22 cellular contexts compared by ENCODE assay signal in genomic region chr3:98877132-98877531, GRCh38. TPM values are rescaled to one million over a fixed set of nuclear protein-coding genes. Genes with fewer than 3 reads are reported as not detected.
DNase-seq lines count a peak whose midpoint lies in the region; ATAC-seq, FAIRE-seq and TF ChIP-seq lines count a peak whose summit lies in the region.
"Had no signal": no experiment of that assay in that cellular context is flagged by ENCODE, and none has a peak within 500 bp of the region (broad histone marks: within the 10 kb centered on the region; RNA-seq: fewer than 3 reads in every experiment).

No MANE protein-coding gene starts in this region.

- H3K79me2 ChIP-seq in PC-3 (ENCODE audit: low read length) (peaks cover 100% of the 10 kb centered on the region), keratinocyte (ENCODE audit: control insufficient read depth, insufficient read depth, low read length) (peaks cover 100% of the 10 kb centered on the region)

- POLR2A ChIA-PET in PC-3 (lab: Charles Lee; ENCODE audit: unreplicated experiment) = no interaction called here

- no peak for FAIRE-seq in keratinocyte (lab: Jason Lieb, UNC)

- dilution Hi-C loops in keratinocyte (cut with MboI; ENCODE audit: extremely low pct_ligation_motif_present, low sequenced_read_pairs) = no loop called here

- peaks cover 24% of the 10 kb centered on the region for H3F3A ChIP-seq in PC-3 (ENCODE audit: low read length, unreplicated experiment)

- ATAC-seq in GM18508 (IDR thresholded peaks at IDR 0.05; ENCODE audit: insufficient read depth, unreplicated experiment) (peak; percentile 59), GM21528 (IDR thresholded peaks at IDR 0.05; ENCODE audit: low FRiP score, unreplicated experiment) (peak; percentile 46), PC-3 (peak; percentile 48), HG03175 (IDR thresholded peaks at IDR 0.05; ENCODE audit: unreplicated experiment) (no peak)
- ATAC-seq: activated CD8-positive, alpha-beta T cell treated with anti-CD3 and anti-CD28 coated beads for 36 hours; left ventricle myocardium superior; psoas muscle had no signal

- TF ChIP-seq CTCF in PC-3 (conservative IDR thresholded peaks at IDR 0.05; ENCODE audit: low read depth, low read length) = no peak
- TF ChIP-seq CTCF in keratinocyte (optimal IDR thresholded peaks at IDR 0.05 in 1 of 3, IDR thresholded peaks at IDR 0.05 in 1 of 3, conservative IDR thresholded peaks at IDR 0.05 in 1 of 3; ENCODE audit: extremely low read depth in 1 of 3, insufficient read depth in 2 of 3, low read length in 3 of 3) = no peak

- BruUV-seq in PC-3 (replicated peaks; lab: Mats Ljungman, UMichigan) = no TSS peak

- H2AFZ ChIP-seq in PC-3 (ENCODE audit: low read length) (no peak overlapping the region), keratinocyte (ENCODE audit: control insufficient read depth, low read length) (no peak overlapping the region)
- H2AFZ ChIP-seq: neural progenitor cell had no signal

- H3K9ac ChIP-seq in PC-3 (ENCODE audit: low read length) (no peak overlapping the region), keratinocyte (ENCODE audit: control insufficient read depth, extremely low read depth, insufficient read depth, low read length) (no peak overlapping the region)
- H3K9ac ChIP-seq: neural progenitor cell had no signal

- no peaks in the 10 kb centered on the region for H3K9me1 ChIP-seq in keratinocyte (ENCODE audit: control insufficient read depth, extremely low read depth, insufficient read depth, low read length)

- CTCF ChIA-PET in PC-3 (lab: Charles Lee) = no interaction called here

- H3K9me2 ChIP-seq in PC-3 (replicated peaks; ENCODE audit: low read length) = no peaks in the 10 kb centered on the region

- H4K20me1 ChIP-seq in PC-3 (ENCODE audit: low read length) (peaks cover 86% of the 10 kb centered on the region), keratinocyte (ENCODE audit: control insufficient read depth, extremely low read depth, insufficient read depth, low read length) (peaks cover 23% of the 10 kb centered on the region)

- intact Hi-C loops in PC-3 (cut with micrococcal nuclease) = no loop called here

- H3K4me2 ChIP-seq in PC-3 (ENCODE audit: low read length) = peak overlapping the region; percentile 13
- H3K4me2 ChIP-seq in keratinocyte (ENCODE audit: control insufficient read depth, extremely low read depth, insufficient read depth, low read depth, low read length) = peak overlapping the region; percentile 31
- H3K4me2 ChIP-seq: neural progenitor cell had no signal

- peak; percentile 73 for DNase-seq in PC-3
- no peak for DNase-seq in keratinocyte (ENCODE audit: low read depth, low spot score)
- DNase-seq in NCI-H1417 (lab: John Stamatoyannopoulos, UW) = no peak
- DNase-seq in effector memory CD4-positive, alpha-beta T cell = no peak
- DNase-seq: activated B cell treated with CpG ODN at 0.5 μM for 24 hours; activated CD8-positive, alpha-beta T cell treated with anti-CD3 and anti-CD28 coated beads for 36 hours; activated naive CD4-positive, alpha-beta T cell treated with anti-CD3 and anti-CD28 coated beads, Interleukin-2, amount 10 ng/mL, durations not matched to agents 7 days and 5 days; aorta; effector CD8-positive, alpha-beta T cell; Kasumi-1; left ventricle myocardium superior; NCI-H1048; NCI-H2029 treated with DMSO at 0.1 percent for 48 hours; NCI-H510A; psoas muscle; stimulated activated CD4-positive, alpha-beta T cell treated with anti-CD3 and anti-CD28 coated beads, Interleukin-2, amount 100 ng/mL, for 48 hours; T1000 had no signal

- H3K27me3 ChIP-seq in PC-3 (ENCODE audit: low read length) (no peaks in the 10 kb centered on the region), keratinocyte (ENCODE audit: control insufficient read depth, extremely low read depth, insufficient read depth, low read length) (no peaks in the 10 kb centered on the region)
- no peaks in the 10 kb centered on the region for H3K27me3 ChIP-seq in effector memory CD4-positive, alpha-beta T cell (replicated peaks; ENCODE audit: control insufficient read depth, insufficient read depth, low read length, poor library complexity, severe bottlenecking)
- H3K27me3 ChIP-seq: neural progenitor cell had no signal

- H3K4me3 ChIP-seq in PC-3 (ENCODE audit: low read length) = no peak overlapping the region
- H3K4me3 ChIP-seq in keratinocyte (ENCODE audit: control insufficient read depth in 2 of 3, extremely low read depth in 1 of 3, insufficient read depth in 2 of 3, low read depth in 1 of 3, low read length in 3 of 3) = no peak overlapping the region
- H3K4me3 ChIP-seq in effector memory CD4-positive, alpha-beta T cell (ENCODE audit: insufficient read depth, low read depth, low read length, poor library complexity, severe bottlenecking) = no peak overlapping the region
- H3K4me3 ChIP-seq: neural progenitor cell, psoas muscle, skin epidermis had no signal

- peak overlapping the region; percentile 1; the same call in 1 of the 2 replicates for H3K27ac ChIP-seq in PC-3 (ENCODE audit: low read length)
- H3K27ac ChIP-seq in keratinocyte (ENCODE audit: control insufficient read depth, insufficient read depth, low read length) = no peak overlapping the region
- H3K27ac ChIP-seq in effector memory CD4-positive, alpha-beta T cell (ENCODE audit: insufficient read depth, low read length, poor library complexity, severe bottlenecking) = no peak overlapping the region
- H3K27ac ChIP-seq: neural progenitor cell, psoas muscle, skin epidermis had no signal

- no peaks in the 10 kb centered on the region for H3K9me3 ChIP-seq in PC-3 (ENCODE audit: low read length)
- no peaks in the 10 kb centered on the region for H3K9me3 ChIP-seq in keratinocyte (ENCODE audit: control insufficient read depth, low read depth, low read length)
- H3K9me3 ChIP-seq in effector memory CD4-positive, alpha-beta T cell (ENCODE audit: control insufficient read depth, low read length) = no peaks in the 10 kb centered on the region
- H3K9me3 ChIP-seq: psoas muscle had no signal

- peaks cover 90% of the 10 kb centered on the region for H3K36me3 ChIP-seq in PC-3 (ENCODE audit: low read depth, low read length)
- H3K36me3 ChIP-seq in keratinocyte (ENCODE audit: control insufficient read depth in 2 of 2, extremely low read depth in 1 of 2, insufficient read depth in 2 of 2, low read length in 2 of 2) = peaks cover 16 to 49% of the 10 kb centered on the region in 2 experiments
- H3K36me3 ChIP-seq in effector memory CD4-positive, alpha-beta T cell (ENCODE audit: control insufficient read depth, insufficient read depth, low read length) = no peaks in the 10 kb centered on the region

- peaks cover 32% of the 10 kb centered on the region for H3K4me1 ChIP-seq in PC-3 (ENCODE audit: insufficient read depth, low read length)
- H3K4me1 ChIP-seq in keratinocyte (ENCODE audit: control insufficient read depth, extremely low read depth, insufficient read depth, low read length) = peaks cover 29% of the 10 kb centered on the region
- no peaks in the 10 kb centered on the region for H3K4me1 ChIP-seq in effector memory CD4-positive, alpha-beta T cell (ENCODE audit: control insufficient read depth, insufficient read depth, low read length, poor library complexity, severe bottlenecking)
- H3K4me1 ChIP-seq: neural progenitor cell, psoas muscle had no signal

RNA-seq across cellular contexts. Expression of gene DCBLD2, which starts 24.4 kb away (rescaled TPM):
- total RNA-seq in PC-3 (2014; rRNA removed) = 265 and 307 TPM in 2 replicates
- polyA plus RNA-seq in keratinocyte = 226 to 552 TPM (median 465 TPM) in 3 replicates
- 43.5 TPM for polyA plus RNA-seq in keratinocyte (2011; ENCODE audit: low read depth)
- polyA plus RNA-seq in keratinocyte (2011; cell fraction: cytosol; rRNA removed) = 139 and 276 TPM in 2 replicates
- polyA plus RNA-seq in keratinocyte (2011; cell fraction: nucleus; rRNA removed) = 427 and 537 TPM in 2 replicates
- 47.0 and 314 TPM in 2 replicates for polyA plus RNA-seq in keratinocyte (2012; ENCODE audit: low replicate concordance)
- polyA minus RNA-seq in keratinocyte = 309 to 761 TPM (median 397 TPM) in 3 replicates
- polyA minus RNA-seq in keratinocyte (2011; cell fraction: cytosol; rRNA and poly(A)+ RNA removed) = 419 TPM
- 805 and 1,429 TPM in 2 replicates for polyA minus RNA-seq in keratinocyte (2011; cell fraction: nucleus; rRNA and poly(A)+ RNA removed)
